ENCODE assay signal across 1 cellular context in the genomic region with DNA sequence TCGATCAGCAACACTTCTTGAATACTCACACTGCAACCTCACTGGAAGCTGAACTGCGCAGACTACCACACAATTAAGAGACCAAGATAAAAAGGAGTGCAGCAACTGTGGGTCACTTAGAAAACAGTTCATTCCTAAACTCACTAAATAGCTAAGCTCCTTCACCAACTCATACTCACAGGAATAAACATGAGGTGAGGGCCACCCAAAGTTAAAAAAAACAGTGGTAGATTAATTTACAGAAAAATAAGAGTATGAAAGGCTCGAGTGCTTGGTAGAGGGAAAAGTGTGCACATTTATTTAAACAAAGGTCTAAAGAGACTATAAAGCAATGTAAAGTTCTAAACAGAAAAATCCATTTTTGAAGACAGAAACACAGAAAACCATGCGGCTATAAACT.
TF ChIP-seq lines count a peak whose summit lies in the region.

No MANE protein-coding gene starts in this region.

TF ChIP-seq in HepG2, 621 proteins besides CTCF, POLR2A, EP300 and RAD21:
- TF ChIP-seq REL (CRISPR knock-in tag; conservative IDR thresholded peaks at IDR 0.05) (no peak), ZNF660 (CRISPR knock-in tag; IDR thresholded peaks at IDR 0.05; ENCODE audit: borderline replicate concordance, low read depth) (no peak), MTA1 (CRISPR knock-in tag; IDR thresholded peaks at IDR 0.05; ENCODE audit: borderline replicate concordance) (no peak), ZNF484 (CRISPR knock-in tag; IDR thresholded peaks at IDR 0.05; ENCODE audit: borderline replicate concordance, low read depth) (no peak), MYC (CRISPR knock-in tag; IDR thresholded peaks at IDR 0.05; ENCODE audit: borderline replicate concordance) (no peak), NCOR1 (IDR thresholded peaks at IDR 0.05; ENCODE audit: borderline replicate concordance, low read length) (no peak)
